Comparison of ENCODE assay signal across 18 cellular contexts in the genomic region with DNA sequence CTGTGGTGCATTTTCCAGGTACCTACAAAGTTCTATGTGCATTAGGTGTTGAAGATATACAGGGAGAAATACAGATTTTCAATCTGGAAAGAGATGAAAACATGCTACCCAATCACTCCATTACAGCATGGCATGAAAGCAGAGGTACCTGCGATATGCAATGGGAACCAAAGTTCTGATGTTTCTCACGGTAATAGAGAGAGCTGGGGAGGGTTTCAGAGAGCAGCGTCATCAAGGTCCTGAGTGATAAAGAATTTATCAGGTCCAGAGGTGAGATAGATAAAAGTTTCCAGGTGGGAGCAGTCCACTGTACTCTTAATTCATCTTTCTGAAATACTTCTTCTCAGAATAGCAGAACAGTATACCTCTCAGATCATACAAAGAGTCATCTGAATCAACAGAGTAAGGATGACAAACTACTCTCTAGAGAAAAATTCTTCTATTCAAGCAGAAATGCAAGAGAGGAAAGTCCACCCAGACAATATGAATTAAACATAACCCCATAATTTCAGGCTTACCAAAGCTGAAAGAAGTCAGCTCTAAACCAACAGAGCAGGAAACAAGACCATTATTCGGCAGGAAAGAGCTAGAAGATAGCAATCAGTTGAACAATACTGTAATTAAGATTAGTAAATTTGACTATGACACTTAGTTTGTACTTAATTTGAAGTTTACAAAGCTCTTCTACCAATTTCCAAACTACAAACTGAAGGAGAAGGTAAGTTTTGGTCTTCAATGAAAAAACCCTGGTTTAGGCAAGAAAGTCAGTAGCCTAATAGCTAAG. TPM values are rescaled to one million over a fixed set of nuclear protein-coding genes. Genes with fewer than 3 reads are reported as not detected.
DNase-seq lines count a peak whose midpoint lies in the region; ATAC-seq and TF ChIP-seq lines count a peak whose summit lies in the region.
"Had no signal": no experiment of that assay in that cellular context is flagged by ENCODE, and none has a peak within 500 bp of the region (broad histone marks: within the 10 kb centered on the region; RNA-seq: fewer than 3 reads in every experiment).

No MANE protein-coding gene starts in this region.

- no peaks in the 10 kb centered on the region for H3K9me3 Mint-ChIP-seq in activated T-cell treated with anti-CD3 and anti-CD28 coated beads, Interleukin-2, amount 50 U/mL, for 4 hours
- H3K9me3 Mint-ChIP-seq in T-helper 2 cell treated with Interferon-gamma antibody and Interleukin-4, amounts not matched to agents 5 μg/mL and 100 μg/mL, for 36 hours: peaks cover 4% of the 10 kb centered on the region

- no peaks in the 10 kb centered on the region for H3K27me3 Mint-ChIP-seq in activated T-cell treated with anti-CD3 and anti-CD28 coated beads, Interleukin-2, amount 50 U/mL, for 4 hours (ENCODE audit: low read depth)
- no peaks in the 10 kb centered on the region for H3K27me3 Mint-ChIP-seq in T-helper 2 cell treated with Interferon-gamma antibody and Interleukin-4, amounts not matched to agents 5 μg/mL and 100 μg/mL, for 36 hours (ENCODE audit: low read depth)

- peaks cover 99% of the 10 kb centered on the region for H3K79me2 ChIP-seq in DND-41 (ENCODE audit: insufficient read depth, low read length)

- H3K27ac Mint-ChIP-seq in T-helper 2 cell treated with Interferon-gamma antibody and Interleukin-4, amounts not matched to agents 5 μg/mL and 100 μg/mL, for 36 hours: peak overlapping the region; percentile 66

- H3K4me3 ChIP-seq in DND-41 (ENCODE audit: low read depth in 1 of 2, low read length in 2 of 2) (no peak overlapping the region), aorta (ENCODE audit: low read length in 2 of 2) (no peak overlapping the region), breast epithelium (no peak overlapping the region)
- H3K4me3 ChIP-seq: ascending aorta, left lung, right atrium auricular region, thoracic aorta had no signal

- peaks cover 88% of the 10 kb centered on the region for H3K4me1 Mint-ChIP-seq in activated T-cell treated with anti-CD3 and anti-CD28 coated beads, Interleukin-2, amount 50 U/mL, for 4 hours (ENCODE audit: low read depth)
- H3K4me1 Mint-ChIP-seq in T-helper 2 cell treated with Interferon-gamma antibody and Interleukin-4, amounts not matched to agents 5 μg/mL and 100 μg/mL, for 36 hours (ENCODE audit: low read depth): peaks cover 74% of the 10 kb centered on the region

- H3K4me3 Mint-ChIP-seq in activated T-cell treated with anti-CD3 and anti-CD28 coated beads, Interleukin-2, amount 50 U/mL, for 4 hours: peak overlapping the region; percentile 42
- H3K4me3 Mint-ChIP-seq in T-helper 2 cell treated with Interferon-gamma antibody and Interleukin-4, amounts not matched to agents 5 μg/mL and 100 μg/mL, for 36 hours: peak overlapping the region; percentile 54

- TF ChIP-seq POLR2A in breast epithelium (IDR thresholded peaks at IDR 0.05): no peak

- peak; percentile 35 to 57 for ATAC-seq in activated T-cell treated with anti-CD3 and anti-CD28 coated beads, Interleukin-2, amount 50 U/mL, for 4 hours
- ATAC-seq in DND-41 (ENCODE audit: insufficient read depth, low read depth): peak; percentile 38; the same call in 1 of the 3 replicates
- no peak for ATAC-seq in HG03135 (IDR thresholded peaks at IDR 0.05; ENCODE audit: unreplicated experiment)
- no peak for ATAC-seq in aorta (ENCODE audit: low FRiP score)
- ATAC-seq: left lung had no signal

- peaks cover 46% of the 10 kb centered on the region; the same call in 1 of the 2 replicates for H4K20me1 ChIP-seq in DND-41 (ENCODE audit: insufficient read depth, low read length)

- H3K27ac ChIP-seq in DND-41 (ENCODE audit: low read length) (peak overlapping the region; percentile 25; the same call in 1 of the 2 replicates), aorta (ENCODE audit: low read depth in 1 of 2, low read length in 2 of 2) (no peak overlapping the region), breast epithelium (peak overlapping the region in 1 of 2 donors; percentile 2)
- H3K27ac ChIP-seq: ascending aorta, left lung, right atrium auricular region, thoracic aorta had no signal

- H3K36me3 ChIP-seq in DND-41 (ENCODE audit: insufficient read depth, low read length) (peaks cover 90% of the 10 kb centered on the region), aorta (ENCODE audit: control insufficient read depth in 1 of 2, insufficient read depth in 2 of 2, low read length in 1 of 2) (no peaks in the 10 kb centered on the region), breast epithelium (no peaks in the 10 kb centered on the region)
- H3K36me3 ChIP-seq: right atrium auricular region, thoracic aorta had no signal

- H3K4me2 ChIP-seq in DND-41 (ENCODE audit: insufficient read depth, low read length): 0 out of 2 replicates have a peak overlapping the region, but pooled peaks have one; percentile 5

- H3K9ac ChIP-seq in DND-41 (ENCODE audit: low read depth, low read length): no peak overlapping the region

- 93 to 96% methylated on average over 4 of the region's 4 CpGs for WGBS in aorta, 2 donors

- H3K4me1 ChIP-seq in DND-41 (ENCODE audit: insufficient read depth, low read length) (peaks cover 33% of the 10 kb centered on the region), aorta (ENCODE audit: control insufficient read depth in 1 of 2, insufficient read depth in 2 of 2, low read length in 2 of 2) (peaks cover 0 to 2% of the 10 kb centered on the region in 2 donors), breast epithelium (no peaks in the 10 kb centered on the region)
- H3K4me1 ChIP-seq: right atrium auricular region had no signal

- TF ChIP-seq CTCF in DND-41 (IDR thresholded peaks at IDR 0.05; ENCODE audit: borderline replicate concordance, extremely low read depth, low read length, poor library complexity, severe bottlenecking) (no peak), breast epithelium (IDR thresholded peaks at IDR 0.05) (no peak)

- intact Hi-C loops in aorta (cut with DNase I): loop anchor here in 1 of 2 donors (5.0 kb wide), 1 partner anchor 42 kb away; no protein-coding TSS in a partner anchor
- intact Hi-C loops in breast epithelium (cut with DNase I; ENCODE audit: low total_unique reads): loop anchor here (5.0 kb wide), 1 partner anchor 1372 kb away; no protein-coding TSS in a partner anchor

- DNase-seq in activated T-cell treated with anti-CD3 and anti-CD28 coated beads, Interleukin-2, amount 50 U/mL, for 4 hours: no peak
- DNase-seq in activated T-cell treated with anti-CD3 and anti-CD28 coated beads, Interleukin-2, amount 50 U/mL, for 48 hours: no peak
- DNase-seq in DND-41 (no peak), lung microvascular endothelial cell (ENCODE audit: low read depth in 2 of 2) (peak; percentile 14 to 51), aorta (no peak), breast epithelium (ENCODE audit: low spot score in 2 of 2) (no peak)
- DNase-seq in T-helper 2 cell treated with Interferon-gamma antibody and Interleukin-4, amounts not matched to agents 5 μg/mL and 100 μg/mL, for 36 hours (ENCODE audit: low spot score): no peak
- DNase-seq: activated CD4-positive, alpha-beta T cell treated with anti-CD3 and anti-CD28 coated beads for 48 hours; DMS79 treated with DMSO at 0.1 percent for 48 hours; left lung; NCI-H187; NCI-H446; occipital lobe; T-helper 9 cell had no signal

- peaks cover 61% of the 10 kb centered on the region for H3K36me3 Mint-ChIP-seq in activated T-cell treated with anti-CD3 and anti-CD28 coated beads, Interleukin-2, amount 50 U/mL, for 4 hours (ENCODE audit: insufficient read depth)
- H3K36me3 Mint-ChIP-seq in T-helper 2 cell treated with Interferon-gamma antibody and Interleukin-4, amounts not matched to agents 5 μg/mL and 100 μg/mL, for 36 hours (ENCODE audit: low read depth): peaks cover 91% of the 10 kb centered on the region

- no peaks in the 10 kb centered on the region for H3K9me3 ChIP-seq in DND-41 (ENCODE audit: insufficient read depth, low read length, severe bottlenecking)
- H3K9me3 ChIP-seq in aorta (ENCODE audit: control insufficient read depth, low read length): no peaks in the 10 kb centered on the region
- H3K9me3 ChIP-seq in breast epithelium: no peaks in the 10 kb centered on the region
- H3K9me3 ChIP-seq: ascending aorta, left lung, right atrium auricular region, thoracic aorta had no signal

- no peaks in the 10 kb centered on the region for H3K27me3 ChIP-seq in DND-41 (ENCODE audit: insufficient read depth, low read length, poor library complexity)
- no peaks in the 10 kb centered on the region for H3K27me3 ChIP-seq in aorta (ENCODE audit: control insufficient read depth in 1 of 2, insufficient read depth in 2 of 2, low read length in 1 of 2)
- H3K27me3 ChIP-seq in breast epithelium: no peaks in the 10 kb centered on the region
- H3K27me3 ChIP-seq: ascending aorta, left lung, right atrium auricular region had no signal

- H2AFZ ChIP-seq in DND-41 (ENCODE audit: low read depth, low read length): no peak overlapping the region

RNA-seq across cellular contexts. Expression of a gene that starts 12.8 kb away (rescaled TPM):
- total RNA-seq in activated T-cell treated with anti-CD3 and anti-CD28 coated beads, Interleukin-2, amount 50 U/mL, for 4 hours: 100 to 1,000 TPM in 2 of 3 donors, 10 to 100 TPM in 1; 67.2 to 129 (median 110) TPM
- total RNA-seq in lung microvascular endothelial cell (7.9 and 42.3 TPM in 2 replicates), aorta (100 to 1,000 TPM; 106 to 176 TPM), breast epithelium (100 to 1,000 TPM in 1 of 3 donors, 10 to 100 TPM in 2; 56.0 to 103 (median 64.1) TPM)
- polyA plus RNA-seq in aorta: 10 to 100 TPM; 22.7 to 48.0 TPM

Comparison
In these comparisons a context has a peak if more than half of its experiments do, and no peak if none do; other contexts are left out.
1. ATAC-seq: peak in activated T-cell treated with anti-CD3 and anti-CD28 coated beads, Interleukin-2, amount 50 U/mL, for 4 hours (2 of 2) and DND-41 (single experiment); none in HG03135 (single experiment) and aorta (single experiment).
2. DNase-seq: peak in lung microvascular endothelial cell (2 of 2); none in activated T-cell treated with anti-CD3 and anti-CD28 coated beads, Interleukin-2, amount 50 U/mL, for 4 hours (single experiment), activated T-cell treated with anti-CD3 and anti-CD28 coated beads, Interleukin-2, amount 50 U/mL, for 48 hours (0 of 2), DND-41 (single experiment), T-helper 2 cell treated with Interferon-gamma antibody and Interleukin-4, amounts not matched to agents 5 μg/mL and 100 μg/mL, for 36 hours (single experiment), aorta (0 of 2) and breast epithelium (0 of 2).